In the genomic region with DNA sequence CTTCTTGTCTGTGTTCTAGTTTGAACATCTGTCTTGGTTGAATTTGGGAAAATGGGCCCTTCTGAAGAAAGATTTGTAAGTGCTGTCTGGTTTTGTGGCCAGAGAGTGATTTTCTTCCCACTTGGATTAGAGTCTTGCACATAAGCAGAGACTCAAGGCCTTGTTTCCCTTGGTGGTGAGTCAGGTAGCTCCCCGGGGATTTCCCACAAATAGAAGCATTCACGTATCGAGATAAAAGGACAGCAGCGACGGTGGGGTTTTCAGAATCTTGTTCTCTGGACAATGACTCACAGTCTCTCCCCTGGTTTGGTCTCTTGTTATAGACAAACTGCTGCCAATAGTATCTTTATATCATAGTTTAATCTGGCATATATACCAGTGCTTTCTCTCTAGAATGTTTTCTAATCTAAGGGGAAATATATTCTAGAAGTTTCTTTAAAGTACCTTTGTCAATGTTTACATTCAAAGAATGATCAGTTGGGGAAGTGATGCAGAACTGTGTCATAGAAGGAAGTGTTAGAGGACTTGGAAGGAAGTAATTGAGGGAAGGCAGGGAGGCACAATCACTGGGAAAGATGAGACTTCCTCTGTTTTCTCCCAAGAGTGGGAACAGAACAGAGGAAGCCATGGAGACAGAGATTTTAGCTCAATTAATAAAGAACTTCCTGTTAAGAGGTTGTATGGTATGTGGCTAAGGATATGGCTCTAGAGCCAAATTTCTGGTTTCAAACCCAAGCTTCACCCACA, we compare ENCODE assay signal across 8 cellular contexts. TPM values are rescaled to one million over a fixed set of nuclear protein-coding genes. Genes with fewer than 3 reads are reported as not detected.
DNase-seq lines count a peak whose midpoint lies in the region; ATAC-seq and TF ChIP-seq lines count a peak whose summit lies in the region.

No MANE protein-coding gene starts in this region.

- H3K4me3 Mint-ChIP-seq in CD8-positive, alpha-beta T cell: no peak overlapping the region

- ATAC-seq in CD8-positive, alpha-beta T cell: peak; percentile 17
- ATAC-seq in SK-N-SH treated with all-trans-retinoic acid at 6 μM for 48 hours (peak; percentile 55), HG03565 (IDR thresholded peaks at IDR 0.05; ENCODE audit: unreplicated experiment) (no peak)

- no peaks in the 10 kb centered on the region for H3K9me3 ChIP-seq in CD8-positive, alpha-beta T cell (ENCODE audit: low read length)

- peak overlapping the region; percentile 15 for H3K27ac Mint-ChIP-seq in CD8-positive, alpha-beta T cell

- H3K9ac ChIP-seq in rectal smooth muscle tissue (ENCODE audit: low read length): no peak overlapping the region

- DNase-seq in CD8-positive, alpha-beta T cell: peak in 3 of 7 experiments; percentile 16 to 53 (median 17)
- peak; percentile 57 for DNase-seq in dedifferentiated amniotic fluid mesenchymal stem cell (ENCODE audit: extremely low spot score)
- DNase-seq in DMS79 treated with DMSO at 0.1 percent for 48 hours (lab: John Stamatoyannopoulos, UW): no peak
- no peak for DNase-seq in NOMO-1 (lab: John Stamatoyannopoulos, UW; ENCODE audit: unreplicated experiment in 2 of 2)
- no peak for DNase-seq in HUDEP-2 (lab: John Stamatoyannopoulos, UW; ENCODE audit: unreplicated experiment in 76 of 76)

- no peak overlapping the region for H3K27ac ChIP-seq in CD8-positive, alpha-beta T cell (ENCODE audit: low read depth, low read length)
- peak overlapping the region; percentile 37 for H3K27ac ChIP-seq in rectal smooth muscle tissue (ENCODE audit: low read depth, low read length)

- H3K4me3 ChIP-seq in CD8-positive, alpha-beta T cell (ENCODE audit: low read depth, low read length): no peak overlapping the region
- H3K4me3 ChIP-seq in rectal smooth muscle tissue (ENCODE audit: low read length): no peak overlapping the region

- CTCF ChIA-PET in CD8-positive, alpha-beta T cell (lab: Charles Lee): interaction anchor here (2.4 kb wide), 1 partner anchor 50 kb away, joined by 10 read pairs; no protein-coding TSS in a partner anchor

- no peaks in the 10 kb centered on the region for H3K27me3 Mint-ChIP-seq in CD8-positive, alpha-beta T cell (ENCODE audit: low read depth)

- no peaks in the 10 kb centered on the region for H3K9me3 Mint-ChIP-seq in CD8-positive, alpha-beta T cell

- TF ChIP-seq CTCF in CD8-positive, alpha-beta T cell (IDR thresholded peaks at IDR 0.05): no peak

- H3K27me3 ChIP-seq in CD8-positive, alpha-beta T cell (ENCODE audit: insufficient read depth, low read length): no peaks in the 10 kb centered on the region
- H3K27me3 ChIP-seq in rectal smooth muscle tissue (ENCODE audit: control insufficient read depth, insufficient read depth, low read length): no peaks in the 10 kb centered on the region

- H3K4me1 Mint-ChIP-seq in CD8-positive, alpha-beta T cell (ENCODE audit: low read depth): no peaks in the 10 kb centered on the region

- intact Hi-C loops in CD8-positive, alpha-beta T cell (cut with DNase I, micrococcal nuclease): loop anchor here in 1 of 2 experiments (5.0 kb wide), 1 partner anchor 38 kb away; no protein-coding TSS in a partner anchor

- POLR2A ChIA-PET in CD8-positive, alpha-beta T cell (lab: Charles Lee): no interaction called here

- no peaks in the 10 kb centered on the region for H3K4me1 ChIP-seq in CD8-positive, alpha-beta T cell (ENCODE audit: insufficient read depth, low read length)
- H3K4me1 ChIP-seq in rectal smooth muscle tissue (ENCODE audit: control insufficient read depth, insufficient read depth, low read length): peaks cover 17% of the 10 kb centered on the region

- H3K36me3 Mint-ChIP-seq in CD8-positive, alpha-beta T cell: peaks cover 77% of the 10 kb centered on the region

- H3K36me3 ChIP-seq in CD8-positive, alpha-beta T cell (ENCODE audit: insufficient read depth, low read length): peaks cover 38% of the 10 kb centered on the region
- peaks cover 7% of the 10 kb centered on the region for H3K36me3 ChIP-seq in rectal smooth muscle tissue (ENCODE audit: control insufficient read depth, insufficient read depth, low read length)

TF ChIP-seq in SK-N-SH treated with all-trans-retinoic acid at 6 μM for 48 hours, 23 proteins besides CTCF, POLR2A, EP300 and RAD21:
- TF ChIP-seq, protein P1, sequence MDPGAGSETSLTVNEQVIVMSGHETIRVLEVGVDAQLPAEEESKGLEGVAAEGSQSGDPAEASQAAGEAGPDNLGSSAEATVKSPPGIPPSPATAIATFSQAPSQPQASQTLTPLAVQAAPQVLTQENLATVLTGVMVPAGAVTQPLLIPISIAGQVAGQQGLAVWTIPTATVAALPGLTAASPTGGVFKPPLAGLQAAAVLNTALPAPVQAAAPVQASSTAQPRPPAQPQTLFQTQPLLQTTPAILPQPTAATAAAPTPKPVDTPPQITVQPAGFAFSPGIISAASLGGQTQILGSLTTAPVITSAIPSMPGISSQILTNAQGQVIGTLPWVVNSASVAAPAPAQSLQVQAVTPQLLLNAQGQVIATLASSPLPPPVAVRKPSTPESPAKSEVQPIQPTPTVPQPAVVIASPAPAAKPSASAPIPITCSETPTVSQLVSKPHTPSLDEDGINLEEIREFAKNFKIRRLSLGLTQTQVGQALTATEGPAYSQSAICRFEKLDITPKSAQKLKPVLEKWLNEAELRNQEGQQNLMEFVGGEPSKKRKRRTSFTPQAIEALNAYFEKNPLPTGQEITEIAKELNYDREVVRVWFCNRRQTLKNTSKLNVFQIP (CRISPR knock-in tag; IDR thresholded peaks at IDR 0.05; ENCODE audit: borderline replicate concordance, low read depth): no peak
- TF ChIP-seq, protein P2, sequence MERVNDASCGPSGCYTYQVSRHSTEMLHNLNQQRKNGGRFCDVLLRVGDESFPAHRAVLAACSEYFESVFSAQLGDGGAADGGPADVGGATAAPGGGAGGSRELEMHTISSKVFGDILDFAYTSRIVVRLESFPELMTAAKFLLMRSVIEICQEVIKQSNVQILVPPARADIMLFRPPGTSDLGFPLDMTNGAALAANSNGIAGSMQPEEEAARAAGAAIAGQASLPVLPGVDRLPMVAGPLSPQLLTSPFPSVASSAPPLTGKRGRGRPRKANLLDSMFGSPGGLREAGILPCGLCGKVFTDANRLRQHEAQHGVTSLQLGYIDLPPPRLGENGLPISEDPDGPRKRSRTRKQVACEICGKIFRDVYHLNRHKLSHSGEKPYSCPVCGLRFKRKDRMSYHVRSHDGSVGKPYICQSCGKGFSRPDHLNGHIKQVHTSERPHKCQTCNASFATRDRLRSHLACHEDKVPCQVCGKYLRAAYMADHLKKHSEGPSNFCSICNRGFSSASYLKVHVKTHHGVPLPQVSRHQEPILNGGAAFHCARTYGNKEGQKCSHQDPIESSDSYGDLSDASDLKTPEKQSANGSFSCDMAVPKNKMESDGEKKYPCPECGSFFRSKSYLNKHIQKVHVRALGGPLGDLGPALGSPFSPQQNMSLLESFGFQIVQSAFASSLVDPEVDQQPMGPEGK (CRISPR knock-in tag; IDR thresholded peaks at IDR 0.05; ENCODE audit: borderline replicate concordance): no peak
- TF ChIP-seq SNAI2 (CRISPR knock-in tag; IDR thresholded peaks at IDR 0.05): 0 out of 2 replicates have a peak, but pooled peaks have one; percentile 34
- peak; percentile 31; the same call in 1 of the 2 replicates for TF ChIP-seq ISL1 (CRISPR knock-in tag; IDR thresholded peaks at IDR 0.05)
- TF ChIP-seq ARNTL (CRISPR knock-in tag; IDR thresholded peaks at IDR 0.05; ENCODE audit: borderline replicate concordance, low read depth): no peak
- TF ChIP-seq TCF4 (CRISPR knock-in tag; IDR thresholded peaks at IDR 0.05; ENCODE audit: borderline replicate concordance): no peak

RNA-seq across cellular contexts. Expression of a gene that starts 18.1 kb away (rescaled TPM):
- total RNA-seq in CD8-positive, alpha-beta T cell: 1 to 10 TPM; 8.5 to 9.3 TPM

RNA-seq across cellular contexts. Expression of a gene that starts 34.8 kb away (rescaled TPM):
- total RNA-seq in CD8-positive, alpha-beta T cell: under 1 TPM; 0.67 to 0.76 TPM

RNA-seq across cellular contexts. Expression of a gene that starts 53.8 kb away (rescaled TPM):
- total RNA-seq in CD8-positive, alpha-beta T cell: 10 to 100 TPM; 71.4 to 71.5 TPM
